8 cellular contexts compared by ENCODE assay signal in the genomic region with DNA sequence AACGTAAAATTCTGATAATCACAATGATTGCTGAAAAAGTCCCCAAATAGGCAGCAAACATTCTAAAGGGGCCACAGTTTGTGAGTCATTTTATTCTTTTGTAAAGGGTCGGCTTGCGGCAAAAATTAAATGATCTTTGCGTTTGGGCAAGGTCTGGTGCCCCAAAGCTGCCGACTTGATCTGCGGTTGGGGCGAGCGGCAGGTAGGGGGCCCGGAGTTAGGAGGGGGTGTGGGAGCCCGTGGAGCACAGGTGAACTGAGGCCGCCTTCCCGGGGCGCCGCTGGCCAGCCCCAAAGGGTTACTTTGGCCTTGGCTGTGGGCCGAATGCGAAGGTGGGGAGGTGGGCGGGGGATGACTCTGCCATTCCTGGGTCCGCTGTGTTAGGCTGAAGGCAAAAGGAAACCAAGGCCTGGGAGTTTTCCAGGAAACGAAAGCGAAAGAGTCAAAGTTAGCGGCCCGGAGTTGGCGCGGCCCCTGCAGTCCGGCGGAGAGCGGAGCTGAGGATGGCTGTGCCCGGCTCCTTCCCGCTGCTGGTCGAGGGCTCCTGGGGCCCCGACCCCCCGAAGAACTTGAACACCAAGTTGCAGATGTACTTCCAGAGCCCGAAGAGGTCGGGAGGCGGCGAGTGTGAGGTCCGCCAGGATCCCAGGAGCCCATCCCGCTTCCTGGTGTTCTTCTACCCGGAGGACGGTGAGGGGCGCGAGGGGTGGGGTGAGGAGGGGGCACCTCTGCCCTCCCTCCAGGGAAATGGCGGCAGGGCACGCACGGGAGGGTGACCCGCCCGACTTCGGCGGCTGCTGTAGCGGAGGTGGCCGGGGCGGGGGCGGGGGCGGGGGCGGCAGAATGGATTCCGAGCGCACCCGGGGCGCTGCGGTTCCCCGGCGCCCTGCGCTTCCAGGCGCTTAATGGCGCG. TPM values are rescaled to one million over a fixed set of nuclear protein-coding genes. Genes with fewer than 3 reads are reported as not detected.
DNase-seq lines count a peak whose midpoint lies in the region; ATAC-seq, FAIRE-seq and TF ChIP-seq lines count a peak whose summit lies in the region.

A gene with protein sequence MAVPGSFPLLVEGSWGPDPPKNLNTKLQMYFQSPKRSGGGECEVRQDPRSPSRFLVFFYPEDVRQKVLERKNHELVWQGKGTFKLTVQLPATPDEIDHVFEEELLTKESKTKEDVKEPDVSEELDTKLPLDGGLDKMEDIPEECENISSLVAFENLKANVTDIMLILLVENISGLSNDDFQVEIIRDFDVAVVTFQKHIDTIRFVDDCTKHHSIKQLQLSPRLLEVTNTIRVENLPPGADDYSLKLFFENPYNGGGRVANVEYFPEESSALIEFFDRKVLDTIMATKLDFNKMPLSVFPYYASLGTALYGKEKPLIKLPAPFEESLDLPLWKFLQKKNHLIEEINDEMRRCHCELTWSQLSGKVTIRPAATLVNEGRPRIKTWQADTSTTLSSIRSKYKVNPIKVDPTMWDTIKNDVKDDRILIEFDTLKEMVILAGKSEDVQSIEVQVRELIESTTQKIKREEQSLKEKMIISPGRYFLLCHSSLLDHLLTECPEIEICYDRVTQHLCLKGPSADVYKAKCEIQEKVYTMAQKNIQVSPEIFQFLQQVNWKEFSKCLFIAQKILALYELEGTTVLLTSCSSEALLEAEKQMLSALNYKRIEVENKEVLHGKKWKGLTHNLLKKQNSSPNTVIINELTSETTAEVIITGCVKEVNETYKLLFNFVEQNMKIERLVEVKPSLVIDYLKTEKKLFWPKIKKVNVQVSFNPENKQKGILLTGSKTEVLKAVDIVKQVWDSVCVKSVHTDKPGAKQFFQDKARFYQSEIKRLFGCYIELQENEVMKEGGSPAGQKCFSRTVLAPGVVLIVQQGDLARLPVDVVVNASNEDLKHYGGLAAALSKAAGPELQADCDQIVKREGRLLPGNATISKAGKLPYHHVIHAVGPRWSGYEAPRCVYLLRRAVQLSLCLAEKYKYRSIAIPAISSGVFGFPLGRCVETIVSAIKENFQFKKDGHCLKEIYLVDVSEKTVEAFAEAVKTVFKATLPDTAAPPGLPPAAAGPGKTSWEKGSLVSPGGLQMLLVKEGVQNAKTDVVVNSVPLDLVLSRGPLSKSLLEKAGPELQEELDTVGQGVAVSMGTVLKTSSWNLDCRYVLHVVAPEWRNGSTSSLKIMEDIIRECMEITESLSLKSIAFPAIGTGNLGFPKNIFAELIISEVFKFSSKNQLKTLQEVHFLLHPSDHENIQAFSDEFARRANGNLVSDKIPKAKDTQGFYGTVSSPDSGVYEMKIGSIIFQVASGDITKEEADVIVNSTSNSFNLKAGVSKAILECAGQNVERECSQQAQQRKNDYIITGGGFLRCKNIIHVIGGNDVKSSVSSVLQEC (N-terminal part only) (plus strand): TSS at position 459 of the 913 bp plus-strand sequence. CDS start 45 bp downstream, at position 504.

- H3K4me3 Mint-ChIP-seq in endothelial cell (ENCODE audit: unreplicated experiment) (peak within 1 kb of the TSS; percentile 94), mesothelial cell of epicardium (peak within 1 kb of the TSS; percentile 87)

- H3K36me3 Mint-ChIP-seq in endothelial cell (ENCODE audit: low read depth, unreplicated experiment) (peaks cover 9% of the 10 kb centered on the region), mesothelial cell of epicardium (peaks cover 4% of the 10 kb centered on the region)

- H3K27ac Mint-ChIP-seq in endothelial cell (ENCODE audit: unreplicated experiment), result peak within 1 kb of the TSS; percentile 92
- H3K27ac Mint-ChIP-seq in mesothelial cell of epicardium, result peak within 1 kb of the TSS; percentile 94

- H3K4me1 Mint-ChIP-seq in endothelial cell (ENCODE audit: unreplicated experiment) (peaks cover 38% of the 10 kb centered on the region), mesothelial cell of epicardium (peaks cover 37% of the 10 kb centered on the region)

- H3K27me3 Mint-ChIP-seq in endothelial cell (ENCODE audit: unreplicated experiment), result peaks cover 15% of the 10 kb centered on the region
- H3K27me3 Mint-ChIP-seq in mesothelial cell of epicardium (ENCODE audit: low read depth), result no peaks in the 10 kb centered on the region

- peak; percentile 90 for TF ChIP-seq POLR2A in GM12892 (IDR thresholded peaks at IDR 0.05; ENCODE audit: low read depth, low read length)

- TF ChIP-seq CTCF in endothelial cell (IDR thresholded peaks at IDR 0.05; ENCODE audit: unreplicated experiment) (no peak), mesothelial cell of epicardium (IDR thresholded peaks at IDR 0.05; ENCODE audit: unreplicated experiment) (no peak)

- no peak for FAIRE-seq in GM12892 (lab: Jason Lieb, UNC)

- ATAC-seq in HG02938 (IDR thresholded peaks at IDR 0.05; ENCODE audit: unreplicated experiment), result peak; percentile 40

- DNase-seq in GM12892 (ENCODE audit: insufficient read length), result peak; percentile 41
- peak; percentile 57 to 58 for DNase-seq in NOMO-1 (lab: John Stamatoyannopoulos, UW; ENCODE audit: unreplicated experiment in 2 of 2)
- peak; percentile 40 for DNase-seq in activated T-cell treated with anti-CD3 and anti-CD28 coated beads for 1 hour (ENCODE audit: low read depth)
- peak; percentile 60 for DNase-seq in endothelial cell (ENCODE audit: low spot score)
- DNase-seq in mesothelial cell of epicardium (ENCODE audit: low spot score in 2 of 2, unreplicated experiment in 2 of 2), result peak; percentile 23 to 64
- DNase-seq in stimulated activated CD8-positive, alpha-beta memory T cell treated with anti-CD3 and anti-CD28 coated beads, Interleukin-2, amount 100 ng/mL, for 48 hours (ENCODE audit: low read depth in 2 of 2), result peak; percentile 46 to 48
- no peak for DNase-seq in GM19238 (ENCODE audit: insufficient read length, low spot score)

- H3K9me3 Mint-ChIP-seq in endothelial cell (ENCODE audit: unreplicated experiment) (no peaks in the 10 kb centered on the region), mesothelial cell of epicardium (no peaks in the 10 kb centered on the region)

RNA-seq across cellular contexts. Expression of the gene that starts here (rescaled TPM):
- 56.7 TPM for polyA plus RNA-seq in GM12892 (2012; ENCODE audit: missing spikeins)
- total RNA-seq in endothelial cell (ENCODE audit: unreplicated experiment) (41.9 TPM), mesothelial cell of epicardium (39.7 to 46.3 TPM (median 40.5 TPM) in 3 replicates)
